2 cellular contexts compared by ENCODE assay signal in genomic region chr19:19349365-19349764, GRCh38.
A peak's percentile ranks its signal among the peaks of the same experiment; 100 is the strongest.
TF ChIP-seq lines count a peak whose summit lies in the region.

No MANE protein-coding gene starts in this region.

TF ChIP-seq in HepG2, 621 proteins besides CTCF, POLR2A, EP300 and RAD21:
- peak; percentile 18 for TF ChIP-seq AGO2 (optimal IDR thresholded peaks at IDR 0.05; ENCODE audit: low read depth, low read length)
- no peak for TF ChIP-seq ZNF790 (CRISPR knock-in tag; IDR thresholded peaks at IDR 0.05; ENCODE audit: borderline replicate concordance)
- no peak for TF ChIP-seq HDAC1 (CRISPR knock-in tag; IDR thresholded peaks at IDR 0.05)

TF ChIP-seq in SK-N-SH treated with all-trans-retinoic acid at 6 μM for 48 hours, 23 proteins besides CTCF, POLR2A, EP300 and RAD21:
- TF ChIP-seq CREB5 (CRISPR knock-in tag; IDR thresholded peaks at IDR 0.05; ENCODE audit: low read depth) (no peak), TOX (CRISPR knock-in tag; IDR thresholded peaks at IDR 0.05; ENCODE audit: borderline replicate concordance) (no peak), TCF4 (CRISPR knock-in tag; IDR thresholded peaks at IDR 0.05; ENCODE audit: borderline replicate concordance) (no peak), ESRRG (CRISPR knock-in tag; IDR thresholded peaks at IDR 0.05) (no peak), ZNF8 (CRISPR knock-in tag; IDR thresholded peaks at IDR 0.05) (no peak), ZFP30 (CRISPR knock-in tag; IDR thresholded peaks at IDR 0.05) (no peak), CSDC2 (CRISPR knock-in tag; IDR thresholded peaks at IDR 0.05) (no peak), ZFP3 (CRISPR knock-in tag; IDR thresholded peaks at IDR 0.05) (no peak), ZNF70 (CRISPR knock-in tag; IDR thresholded peaks at IDR 0.05) (no peak), SNAI2 (CRISPR knock-in tag; IDR thresholded peaks at IDR 0.05) (no peak), PPARA (CRISPR knock-in tag; IDR thresholded peaks at IDR 0.05; ENCODE audit: borderline replicate concordance) (no peak), POU6F1 (CRISPR knock-in tag; IDR thresholded peaks at IDR 0.05; ENCODE audit: borderline replicate concordance, low read depth) (no peak), BACH2 (CRISPR knock-in tag; IDR thresholded peaks at IDR 0.05; ENCODE audit: borderline replicate concordance) (no peak), TSHZ2 (CRISPR knock-in tag; IDR thresholded peaks at IDR 0.05) (no peak), ZNF565 (CRISPR knock-in tag; conservative IDR thresholded peaks at IDR 0.05; ENCODE audit: low read depth) (no peak), OSR1 (CRISPR knock-in tag; IDR thresholded peaks at IDR 0.05) (no peak), CSRNP3 (CRISPR knock-in tag; IDR thresholded peaks at IDR 0.05) (no peak)
